ENCODE assay signal across 8 cellular contexts in the genomic region with DNA sequence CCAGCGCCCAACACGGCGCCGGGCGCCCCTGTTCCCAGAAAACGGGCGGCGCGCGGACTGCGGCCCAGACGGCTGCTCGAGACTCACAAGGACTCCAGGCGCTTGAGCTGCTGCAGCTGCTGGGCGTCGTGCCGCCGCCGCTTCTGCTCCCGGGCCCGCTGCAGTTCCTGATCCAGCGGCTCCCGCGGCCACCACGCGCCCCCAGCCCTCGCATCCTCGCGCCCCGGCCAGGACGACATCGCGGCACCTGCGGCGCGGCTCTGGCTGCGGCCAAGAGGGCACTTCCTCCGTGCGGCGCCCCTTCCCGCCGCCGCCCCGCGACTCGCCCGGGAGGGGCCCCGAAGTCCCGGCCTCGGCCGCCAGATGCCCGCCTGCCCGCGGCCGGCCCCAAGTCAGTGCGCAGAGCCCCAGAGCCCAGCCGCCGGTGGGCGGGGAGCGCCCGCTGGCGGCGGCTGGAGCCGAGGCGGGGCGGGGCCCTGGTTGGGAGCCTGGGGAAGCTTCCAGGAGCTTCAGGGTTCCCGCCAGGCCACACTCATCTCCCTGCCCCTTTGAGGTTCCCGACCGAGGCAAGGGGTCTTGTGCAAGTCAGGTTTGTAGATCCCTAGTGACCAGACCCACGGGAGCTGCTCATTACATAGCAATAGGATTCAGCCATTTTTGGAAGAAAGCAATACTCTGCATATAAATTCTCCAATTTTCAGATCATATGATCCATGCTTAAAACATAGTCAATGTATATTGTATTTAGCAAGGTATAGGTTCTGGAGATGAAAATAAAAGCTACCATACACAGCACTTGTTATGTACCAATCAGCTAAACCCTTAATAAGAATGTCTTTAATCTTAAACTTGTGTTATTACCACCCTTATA. TPM values are rescaled to one million over a fixed set of nuclear protein-coding genes. Genes with fewer than 3 reads are reported as not detected.
DNase-seq lines count a peak whose midpoint lies in the region; ATAC-seq and TF ChIP-seq lines count a peak whose summit lies in the region.

No MANE protein-coding gene starts in this region.

- peak; percentile 58 for TF ChIP-seq POLR2A in uterus (IDR thresholded peaks at IDR 0.05)

- intact Hi-C loops in psoas muscle (cut with DNase I), result loop anchor here (2.0 to 10.0 kb wide), 5 partner anchors 51 to 162 kb away; a partner anchor contains a TSS
- intact Hi-C loops in uterus (cut with DNase I; ENCODE audit: low total_unique reads), result loop anchor here (10.0 kb wide), 2 partner anchors 48 to 98 kb away; a partner anchor contains a TSS

- no peaks in the 10 kb centered on the region for H3K36me3 ChIP-seq in right atrium auricular region
- no peaks in the 10 kb centered on the region for H3K36me3 ChIP-seq in psoas muscle (ENCODE audit: insufficient read depth in 1 of 2, low read depth in 1 of 2)
- no peaks in the 10 kb centered on the region for H3K36me3 ChIP-seq in uterus

- ATAC-seq in psoas muscle, result peak; percentile 95 to 97 (median 96)

- H3K36me3 Mint-ChIP-seq in HFFc6 (ENCODE audit: low read depth), result peaks cover 27% of the 10 kb centered on the region

- H3K9me3 Mint-ChIP-seq in HFFc6, result peaks cover 15% of the 10 kb centered on the region

- H3K27me3 Mint-ChIP-seq in HFFc6 (ENCODE audit: insufficient read depth), result peaks cover 2% of the 10 kb centered on the region; the same call in 1 of the 2 replicates

- H3K9me3 ChIP-seq in right atrium auricular region (peaks cover 0 to 1% of the 10 kb centered on the region in 2 donors), psoas muscle (peaks cover 1% of the 10 kb centered on the region), uterus (no peaks in the 10 kb centered on the region)

- H3K27me3 ChIP-seq in right atrium auricular region, result no peaks in the 10 kb centered on the region
- no peaks in the 10 kb centered on the region for H3K27me3 ChIP-seq in psoas muscle (ENCODE audit: insufficient read depth in 3 of 3, low read length in 2 of 3)
- H3K27me3 ChIP-seq in uterus, result no peaks in the 10 kb centered on the region

- H3K4me1 ChIP-seq in right atrium auricular region (peaks cover 0 to 14% of the 10 kb centered on the region in 2 donors), psoas muscle (peaks cover 12% of the 10 kb centered on the region), uterus (no peaks in the 10 kb centered on the region)

- 0% methylated on average over 42 to 70 of the region's 70 CpGs for whole genome bisulfite sequencing in psoas muscle, 3 donors

- peak overlapping the region; percentile 100 for H3K4me3 Mint-ChIP-seq in HFFc6

- H3K4me1 Mint-ChIP-seq in HFFc6 (ENCODE audit: low read depth), result peaks cover 28% of the 10 kb centered on the region

- TF ChIP-seq CTCF in GM12873 (IDR thresholded peaks at IDR 0.05; ENCODE audit: insufficient read depth, low read depth, low read length, missing control alignments) (peak; percentile 66), HFFc6 (IDR thresholded peaks at IDR 0.05) (peak; percentile 81), right atrium auricular region (IDR thresholded peaks at IDR 0.05) (peak; percentile 69 to 84), psoas muscle (IDR thresholded peaks at IDR 0.05) (peak; percentile 70), uterus (IDR thresholded peaks at IDR 0.05) (peak; percentile 59 to 85 (median 82))

- H3K27ac ChIP-seq in angular gyrus (ENCODE audit: low read depth, low read length) (peak overlapping the region; percentile 93), right atrium auricular region (peak overlapping the region; percentile 92 to 94), psoas muscle (peak overlapping the region; percentile 93), uterus (peak overlapping the region; percentile 97)

- H3K4me3 ChIP-seq in right atrium auricular region (peak overlapping the region; percentile 64 to 92), psoas muscle (peak overlapping the region; percentile 78), uterus (peak overlapping the region; percentile 45 to 91)

- no peak overlapping the region for H3K27ac Mint-ChIP-seq in HFFc6

- peak; percentile 57 for DNase-seq in HFFc6
- DNase-seq in NAMALWA (ENCODE audit: low spot score), result peak; percentile 58
- peak; percentile 33 to 65 (median 44) for DNase-seq in T-helper 1 cell
- peak; percentile 63 for DNase-seq in right atrium auricular region (ENCODE audit: low spot score)
- DNase-seq in psoas muscle, result peak; percentile 84 to 90
- DNase-seq in uterus, result peak; percentile 67 to 79

RNA-seq across cellular contexts. Expression of a gene that starts 14.2 kb away (rescaled TPM):
- 100 to 1,000 TPM; 196 to 241 (median 214) TPM for total RNA-seq in HFFc6 (2021; fragmentation: NEBNext Ultra II Directional; extraction: Animal tissue kit (Norgen Biotek cat#: 25700))
- 100 to 1,000 TPM in 1 of 2 donors, 10 to 100 TPM in 1; 73.3 to 129 TPM for total RNA-seq in right atrium auricular region
- 10 to 100 TPM; 23.2 to 42.6 (median 33.8) TPM for total RNA-seq in psoas muscle
- 10 to 100 TPM; 10.6 to 22.1 (median 15.1) TPM for polyA plus RNA-seq in psoas muscle
- total RNA-seq in uterus, result 100 to 1,000 TPM in 3 of 4 donors, 10 to 100 TPM in 1; 62.9 to 328 (median 215) TPM

RNA-seq across cellular contexts. Expression of a gene that starts 51.5 kb away (rescaled TPM):
- total RNA-seq in HFFc6 (2021; fragmentation: NEBNext Ultra II Directional; extraction: Animal tissue kit (Norgen Biotek cat#: 25700)), result 10 to 100 TPM; 20.8 to 24.5 (median 22.0) TPM
- 10 to 100 TPM; 22.4 to 26.0 TPM for total RNA-seq in right atrium auricular region
- total RNA-seq in psoas muscle, result 10 to 100 TPM; 27.7 to 65.6 (median 40.4) TPM
- 10 to 100 TPM; 25.6 to 69.6 (median 32.4) TPM for polyA plus RNA-seq in psoas muscle
- 10 to 100 TPM; 14.1 to 96.1 (median 38.9) TPM for total RNA-seq in uterus

Comparison
In these comparisons a context has a peak if more than half of its experiments do, and no peak if none do; other contexts are left out.
1. Peak in every context shown above with its lines: DNase-seq, ATAC-seq, H3K4me3 ChIP-seq and H3K27ac ChIP-seq.